ENCODE assay signal across 17 cellular contexts in the genomic region with DNA sequence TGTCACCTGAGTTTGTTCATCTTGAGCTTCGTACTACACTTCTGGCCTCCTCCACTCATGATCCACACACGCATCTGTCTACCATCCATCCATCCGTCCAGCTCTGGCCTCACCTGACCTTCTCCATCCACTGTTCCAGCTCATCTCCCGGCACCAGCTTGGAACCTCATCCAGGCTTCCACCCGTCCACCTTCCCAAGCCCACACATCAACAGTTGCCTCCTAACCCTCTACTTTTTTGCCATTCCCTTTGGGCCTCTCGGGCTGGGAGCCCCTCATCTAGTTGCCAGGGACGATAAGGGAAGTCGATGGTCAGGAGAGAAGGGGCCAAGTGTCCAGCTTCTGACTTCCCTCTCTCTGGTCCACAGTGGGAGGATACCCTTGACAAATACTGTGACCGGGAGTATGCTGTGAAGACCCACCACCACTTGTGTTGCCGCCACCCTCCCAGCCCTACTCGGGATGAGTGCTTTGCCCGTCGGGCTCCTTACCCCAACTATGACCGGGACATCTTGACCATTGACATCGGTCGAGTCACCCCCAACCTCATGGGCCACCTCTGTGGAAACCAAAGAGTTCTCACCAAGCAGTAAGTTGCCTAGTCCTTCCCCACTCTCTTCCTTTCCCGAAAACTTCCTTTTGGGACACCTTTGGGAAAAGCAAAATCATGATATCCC. TPM values are rescaled to one million over a fixed set of nuclear protein-coding genes. Genes with fewer than 3 reads are reported as not detected.
DNase-seq lines count a peak whose midpoint lies in the region; ATAC-seq and TF ChIP-seq lines count a peak whose summit lies in the region.
"Had no signal": no experiment of that assay in that cellular context is flagged by ENCODE, and none has a peak within 500 bp of the region (broad histone marks: within the 10 kb centered on the region; RNA-seq: fewer than 3 reads in every experiment).

No MANE protein-coding gene starts in this region.

- peaks cover 36% of the 10 kb centered on the region for H3K4me1 Mint-ChIP-seq in neural crest cell

- H3K4me3 Mint-ChIP-seq in neural crest cell = peak overlapping the region; percentile 19
- H3K4me3 Mint-ChIP-seq: CD14-positive monocyte, H9 had no signal

- no peaks in the 10 kb centered on the region for H3K36me3 Mint-ChIP-seq in neural crest cell (ENCODE audit: low read depth)

- ATAC-seq in left ventricle myocardium superior (no peak), GM21529 (IDR thresholded peaks at IDR 0.05; ENCODE audit: unreplicated experiment) (no peak)
- ATAC-seq: HepG2 had no signal

- intact Hi-C loops in left ventricle myocardium superior (cut with micrococcal nuclease) = no loop called here
- intact Hi-C loops in A673 (cut with micrococcal nuclease; ENCODE audit: unreplicated experiment) = no loop called here

- H3K36me3 ChIP-seq in right atrium auricular region (no peaks in the 10 kb centered on the region), A673 (ENCODE audit: insufficient read depth, low read length, poor library complexity, severe bottlenecking) (peaks cover 4% of the 10 kb centered on the region)

- H3K9me3 ChIP-seq in right atrium auricular region (no peaks in the 10 kb centered on the region), A673 (ENCODE audit: low read depth, low read length, poor library complexity, severe bottlenecking) (no peaks in the 10 kb centered on the region)

- H3K27me3 Mint-ChIP-seq in neural crest cell (ENCODE audit: low read depth) = peaks cover 4% of the 10 kb centered on the region

- POLR2A ChIA-PET in A673 (lab: Charles Lee; ENCODE audit: low non-redundant PET) = no interaction called here

- no peaks in the 10 kb centered on the region for H3K9me3 Mint-ChIP-seq in neural crest cell
- H3K9me3 Mint-ChIP-seq: CD14-positive monocyte, H9 had no signal

- DNase-seq in left ventricle myocardium superior (peak; percentile 15), right atrium auricular region (ENCODE audit: low spot score) (no peak), epithelial cell of prostate (ENCODE audit: low read depth, low spot score) (no peak), neural crest cell (ENCODE audit: low read depth, low spot score) (no peak), A673 (ENCODE audit: low spot score) (no peak), MV-4-11 (lab: John Stamatoyannopoulos, UW) (no peak)
- DNase-seq: DMS79, H9, NCI-H187 treated with DMSO at 0.1 percent for 48 hours, NCI-H226, NCI-H524, NCI-H82 had no signal

- H3K4me3 ChIP-seq in right atrium auricular region (no peak overlapping the region), A673 (ENCODE audit: low read depth, low read length, poor library complexity, severe bottlenecking) (no peak overlapping the region)

- CTCF ChIA-PET in A673 (lab: Charles Lee) = no interaction called here

- peaks cover 0 to 52% of the 10 kb centered on the region in 2 donors for H3K4me1 ChIP-seq in right atrium auricular region
- H3K4me1 ChIP-seq in A673 (ENCODE audit: insufficient read depth, low read length, poor library complexity, severe bottlenecking) = peaks cover 15% of the 10 kb centered on the region

- H3K27ac ChIP-seq in right atrium auricular region (no peak overlapping the region), epithelial cell of prostate (peak overlapping the region; percentile 73), A673 (ENCODE audit: low read depth, low read length, poor library complexity, severe bottlenecking) (no peak overlapping the region)
- H3K27ac ChIP-seq: KMS-11 had no signal

- H3K27ac Mint-ChIP-seq in neural crest cell (ENCODE audit: unreplicated experiment) = peak overlapping the region; percentile 28

- H3K27me3 ChIP-seq in right atrium auricular region = no peaks in the 10 kb centered on the region
- no peaks in the 10 kb centered on the region for H3K27me3 ChIP-seq in A673 (replicated peaks; ENCODE audit: insufficient read depth, low read depth, low read length, poor library complexity)

- BruUV-seq in A673 (replicated peaks; lab: Mats Ljungman, UMichigan) = no TSS peak

- no peak for TF ChIP-seq CTCF in right atrium auricular region (IDR thresholded peaks at IDR 0.05)
- no peak for TF ChIP-seq CTCF in neural crest cell (conservative IDR thresholded peaks at IDR 0.05)
- TF ChIP-seq CTCF in A673 (conservative IDR thresholded peaks at IDR 0.05; ENCODE audit: low read depth, low read length) = no peak

RNA-seq across cellular contexts. Expression of a gene that starts 3.4 kb away (rescaled TPM):
- total RNA-seq in left ventricle myocardium superior (not detected), right atrium auricular region (not detected), neural crest cell (1.2 and 1.3 TPM in 2 replicates), A673 (2021) (1.6 TPM in 1 of 2 replicates, not detected in the other)
- total RNA-seq: H9, RPMI7951 had no signal

RNA-seq across cellular contexts. Expression of a gene that starts 4.2 kb away (rescaled TPM):
- total RNA-seq in left ventricle myocardium superior = 14.0 TPM
- 10 to 100 TPM; 28.6 to 37.2 TPM for total RNA-seq in right atrium auricular region
- 5.3 and 5.5 TPM in 2 replicates for total RNA-seq in neural crest cell
- 55.9 and 61.2 TPM in 2 replicates for total RNA-seq in A673 (2021)

RNA-seq across cellular contexts. Expression of a gene that starts 24.9 kb away (rescaled TPM):
- total RNA-seq in left ventricle myocardium superior = 31.3 TPM
- 10 to 100 TPM; 10.5 to 18.1 TPM for total RNA-seq in right atrium auricular region
- total RNA-seq in neural crest cell = 30.0 and 31.1 TPM in 2 replicates
- 32.0 and 36.6 TPM in 2 replicates for total RNA-seq in A673 (2021)

RNA-seq across cellular contexts. Expression of a gene that starts 37.1 kb away (rescaled TPM):
- total RNA-seq in left ventricle myocardium superior (77.7 TPM), right atrium auricular region (10 to 100 TPM; 21.9 to 41.1 TPM), neural crest cell (0.32 and 0.44 TPM in 2 replicates), A673 (2021) (0.31 TPM in 1 of 2 replicates, not detected in the other)
